In genomic region chr5:178329331-178329730, GRCh38 we compare ENCODE assay signal across 14 cellular contexts.
"Had no signal": no experiment of that assay in that cellular context is flagged by ENCODE, and none has a peak within 500 bp of the region (broad histone marks: within the 10 kb centered on the region; RNA-seq: fewer than 3 reads in every experiment).

No MANE protein-coding gene starts in this region.

- H3K36me3 Mint-ChIP-seq: activated CD8-positive, alpha-beta memory T cell treated with anti-CD3 and anti-CD28 coated beads, Interleukin-2, amount 10 ng/mL, durations not matched to agents 7 days and 5 days; activated naive CD8-positive, alpha-beta T cell; stimulated activated memory B cell treated with anti-CD40 and anti-IgM and Interleukin-4, amounts not matched to agents 10 μg/mL and 1 μg/mL and 100 μg/mL, for 72 hours had no signal

- H3K4me3 Mint-ChIP-seq: activated CD8-positive, alpha-beta memory T cell treated with anti-CD3 and anti-CD28 coated beads, Interleukin-2, amount 10 ng/mL, durations not matched to agents 7 days and 5 days; activated naive CD8-positive, alpha-beta T cell; stimulated activated memory B cell treated with anti-CD40 and anti-IgM and Interleukin-4, amounts not matched to agents 10 μg/mL and 1 μg/mL and 100 μg/mL, for 72 hours had no signal

- H3K4me1 ChIP-seq: foreskin keratinocyte had no signal

- H3K27ac Mint-ChIP-seq: activated CD8-positive, alpha-beta memory T cell treated with anti-CD3 and anti-CD28 coated beads, Interleukin-2, amount 10 ng/mL, durations not matched to agents 7 days and 5 days; activated naive CD8-positive, alpha-beta T cell had no signal

- DNase-seq: activated CD4-positive, alpha-beta T cell treated with anti-CD3 and anti-CD28 coated beads, Interleukin-2, amount 50 U/mL, for 48 hours; activated CD8-positive, alpha-beta memory T cell treated with anti-CD3 and anti-CD28 coated beads, Interleukin-2, amount 10 ng/mL, durations not matched to agents 7 days and 5 days; dorsolateral prefrontal cortex; foreskin keratinocyte; hippocampal formation; islet precursor cell; midbrain; stimulated activated CD4-positive, alpha-beta T cell treated with anti-CD3 and anti-CD28 coated beads, Interleukin-4, amount 100 ng/mL, for 4 hours; WERI-Rb-1 had no signal

- H3K27me3 ChIP-seq: cardiac muscle cell, dorsolateral prefrontal cortex had no signal

- ATAC-seq: activated CD8-positive, alpha-beta memory T cell treated with anti-CD3 and anti-CD28 coated beads, Interleukin-2, amount 10 ng/mL, durations not matched to agents 7 days and 5 days; foreskin keratinocyte; sciatic nerve; stimulated activated memory B cell treated with anti-CD40 and anti-IgM and Interleukin-4, amounts not matched to agents 10 μg/mL and 1 μg/mL and 100 μg/mL, for 72 hours had no signal

- H3K4me3 ChIP-seq: cardiac muscle cell, dorsolateral prefrontal cortex, smooth muscle cell had no signal

- H3K9me3 Mint-ChIP-seq: stimulated activated memory B cell treated with anti-CD40 and anti-IgM and Interleukin-4, amounts not matched to agents 10 μg/mL and 1 μg/mL and 100 μg/mL, for 72 hours had no signal

- H3K27me3 Mint-ChIP-seq: activated CD8-positive, alpha-beta memory T cell treated with anti-CD3 and anti-CD28 coated beads, Interleukin-2, amount 10 ng/mL, durations not matched to agents 7 days and 5 days; activated naive CD8-positive, alpha-beta T cell had no signal

- H3K27ac ChIP-seq: cardiac muscle cell, foreskin keratinocyte, WERI-Rb-1 had no signal

- H3K4me2 ChIP-seq: smooth muscle cell had no signal

- H3K36me3 ChIP-seq: cardiac muscle cell, WERI-Rb-1 had no signal
